8 cellular contexts compared by ENCODE assay signal in the genomic region with DNA sequence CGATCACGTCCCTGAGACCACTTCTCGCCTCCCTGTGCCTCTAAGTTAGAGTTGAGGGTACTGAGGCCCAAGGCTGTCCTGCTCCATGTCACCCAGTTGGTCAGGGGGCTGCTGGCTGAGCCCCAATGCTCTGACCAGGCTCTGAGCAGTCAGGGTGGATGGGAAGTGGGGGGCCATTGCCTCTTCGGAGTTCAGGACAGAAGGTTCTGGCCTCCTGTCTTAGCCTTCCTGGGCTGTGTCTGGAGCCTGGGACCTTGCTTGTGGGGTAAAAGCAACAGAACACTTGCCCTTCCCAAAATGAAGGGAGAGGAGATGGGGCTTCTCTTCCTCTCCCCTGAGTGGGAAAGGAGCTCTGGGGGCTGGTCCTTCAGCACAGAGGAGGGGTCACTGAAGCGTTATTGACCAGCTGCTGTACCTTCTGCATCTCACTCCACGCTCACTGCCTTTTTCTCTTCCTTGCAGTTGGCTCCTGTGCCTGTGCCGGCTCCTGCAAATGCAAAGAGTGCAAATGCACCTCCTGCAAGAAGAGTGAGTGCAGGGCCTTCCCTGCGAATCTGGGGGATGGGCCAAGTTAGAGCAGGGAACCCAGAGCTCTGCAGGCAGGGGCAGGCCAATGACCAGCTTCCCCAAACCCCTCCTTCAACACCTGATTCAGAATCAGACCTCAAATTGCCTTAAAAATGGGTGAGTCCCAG. TPM values are rescaled to one million over a fixed set of nuclear protein-coding genes. Genes with fewer than 3 reads are reported as not detected.
A peak's percentile ranks its signal among the peaks of the same experiment; 100 is the strongest.
DNase-seq lines count a peak whose midpoint lies in the region; ATAC-seq and TF ChIP-seq lines count a peak whose summit lies in the region.

No MANE protein-coding gene starts in this region.

- intact Hi-C loops in Panc1 (cut with micrococcal nuclease; ENCODE audit: unreplicated experiment): no loop called here

- peaks cover 7% of the 10 kb centered on the region for H3K4me1 ChIP-seq in Panc1 (ENCODE audit: control insufficient read depth, insufficient read depth, low read length)
- no peaks in the 10 kb centered on the region for H3K4me1 ChIP-seq in endodermal cell (ENCODE audit: control insufficient read depth, insufficient read depth, low read length)

- peak overlapping the region; percentile 42 for H3K9ac ChIP-seq in endodermal cell (ENCODE audit: extremely low read depth, low read length, poor library complexity, severe bottlenecking)

- peak overlapping the region; percentile 71 for H3K4me3 Mint-ChIP-seq in endodermal cell
- H3K4me3 Mint-ChIP-seq in osteocyte (ENCODE audit: unreplicated experiment): peak overlapping the region; percentile 88

- in situ Hi-C loops in Panc1 (cut with HindIII; ENCODE audit: low pct_unique_long_range_greater_than_20kb, low sequenced_read_pairs): no loop called here

- ATAC-seq in Panc1: 0 out of 2 replicates have a peak, but pooled peaks have one; percentile 3
- ATAC-seq in GM18873 (IDR thresholded peaks at IDR 0.05; ENCODE audit: low FRiP score, unreplicated experiment): no peak

- H3K4me3 ChIP-seq in Panc1 (ENCODE audit: low read depth in 2 of 2, low read length in 2 of 2) (peak overlapping the region; percentile 68 to 75), endodermal cell (ENCODE audit: low read length) (peak overlapping the region; percentile 82)

- H3K27me3 ChIP-seq in Panc1 (ENCODE audit: control insufficient read depth, insufficient read depth, low read length): no peaks in the 10 kb centered on the region
- peaks cover 54% of the 10 kb centered on the region for H3K27me3 ChIP-seq in endodermal cell (ENCODE audit: control insufficient read depth, insufficient read depth, low read length, poor library complexity, severe bottlenecking)

- H3K27ac ChIP-seq in Panc1 (ENCODE audit: low read length) (peak overlapping the region; percentile 86), endodermal cell (ENCODE audit: low read depth, low read length) (no peak overlapping the region)

- peak; percentile 65 for DNase-seq in activated CD8-positive, alpha-beta memory T cell treated with anti-CD3 and anti-CD28 coated beads for 24 hours
- no peak for DNase-seq in activated CD8-positive, alpha-beta memory T cell treated with anti-CD3 and anti-CD28 coated beads, Interleukin-2, amount 50 U/mL, for 4 hours
- no peak for DNase-seq in Panc1 (ENCODE audit: low read depth, low spot score)
- DNase-seq in endodermal cell: peak; percentile 65
- DNase-seq in osteocyte (ENCODE audit: extremely low spot score, unreplicated experiment): no peak
- DNase-seq in NCI-H1417 (lab: John Stamatoyannopoulos, UW): no peak
- DNase-seq in DMS153 treated with DMSO at 0.1 percent for 48 hours (lab: John Stamatoyannopoulos, UW; ENCODE audit: unreplicated experiment): no peak

- CTCF ChIA-PET in Panc1 (lab: Charles Lee): interaction anchor here (1.2 kb wide), 1 partner anchor 19 kb away, joined by 5 read pairs; no protein-coding TSS in a partner anchor

- H3K9me3 Mint-ChIP-seq in endodermal cell: peaks cover 12% of the 10 kb centered on the region
- H3K9me3 Mint-ChIP-seq in osteocyte (ENCODE audit: unreplicated experiment): peaks cover 8% of the 10 kb centered on the region

- H3K27me3 Mint-ChIP-seq in endodermal cell (ENCODE audit: insufficient read depth) (peaks cover 34% of the 10 kb centered on the region), osteocyte (ENCODE audit: unreplicated experiment) (no peaks in the 10 kb centered on the region)

- H3K4me1 Mint-ChIP-seq in endodermal cell (peaks cover 4% of the 10 kb centered on the region), osteocyte (ENCODE audit: unreplicated experiment) (peaks cover 28% of the 10 kb centered on the region)

- BruUV-seq in Panc1 (replicated peaks; lab: Mats Ljungman, UMichigan): TSS peak; percentile 95

- 36 to 80% methylated on average over 2 to 8 of the region's 8 CpGs for WGBS in endodermal cell (ENCODE audit: insufficient coverage in 1 of 2, insufficient read length in 1 of 2), 2 experiments

- POLR2A ChIA-PET in Panc1 (lab: Charles Lee): interaction anchor here (0.5 kb wide), 1 partner anchor 156 kb away, joined by 4 read pairs; no protein-coding TSS in a partner anchor

- H3K27ac Mint-ChIP-seq in endodermal cell: no peak overlapping the region
- peak overlapping the region; percentile 54 for H3K27ac Mint-ChIP-seq in osteocyte (ENCODE audit: unreplicated experiment)

- H3K36me3 Mint-ChIP-seq in endodermal cell (ENCODE audit: low read depth): no peaks in the 10 kb centered on the region
- peaks cover 6% of the 10 kb centered on the region for H3K36me3 Mint-ChIP-seq in osteocyte (ENCODE audit: unreplicated experiment)

- TF ChIP-seq CTCF in Panc1 (IDR thresholded peaks at IDR 0.05): no peak
- TF ChIP-seq CTCF in endodermal cell (conservative IDR thresholded peaks at IDR 0.05): no peak
- TF ChIP-seq CTCF in osteocyte (IDR thresholded peaks at IDR 0.05): no peak

- H3K9me3 ChIP-seq in Panc1 (ENCODE audit: control insufficient read depth, insufficient read depth, low read depth, low read length) (no peaks in the 10 kb centered on the region; the same call in 1 of the 2 replicates), endodermal cell (ENCODE audit: control insufficient read depth, low read length) (no peaks in the 10 kb centered on the region)

- no peaks in the 10 kb centered on the region for H3K36me3 ChIP-seq in Panc1 (ENCODE audit: control insufficient read depth, insufficient read depth, low read length)
- H3K36me3 ChIP-seq in endodermal cell (ENCODE audit: control insufficient read depth, insufficient read depth, low read length): no peaks in the 10 kb centered on the region

RNA-seq across cellular contexts. Expression of a gene that starts 0.6 kb away (rescaled TPM):
- total RNA-seq in Panc1 (2021; ENCODE audit: unreplicated experiment) (25.9 TPM), endodermal cell (1 to 10 TPM; 1.5 to 8.8 TPM), osteocyte (63.8 and 67.5 TPM in 2 replicates)
- polyA plus RNA-seq in Panc1 (2012; ENCODE audit: insufficient read length): 60.0 TPM
- polyA plus RNA-seq in endodermal cell (2013, experiment 1 of 2): 25.0 TPM
- 13.0 TPM for polyA plus RNA-seq in endodermal cell (2013, experiment 2 of 2)

RNA-seq across cellular contexts. Expression of a gene that starts 13.2 kb away (rescaled TPM):
- total RNA-seq in Panc1 (2021; ENCODE audit: unreplicated experiment) (not detected), endodermal cell (1 to 10 TPM in 1 of 2 donors, not detected in 1; 1.6 TPM), osteocyte (not detected in 2 replicates)
- not detected for polyA plus RNA-seq in Panc1 (2012; ENCODE audit: insufficient read length)
- 3.5 TPM for polyA plus RNA-seq in endodermal cell (2013, experiment 1 of 2)
- polyA plus RNA-seq in endodermal cell (2013, experiment 2 of 2): not detected

RNA-seq across cellular contexts. Expression of a gene that starts 15.0 kb away (rescaled TPM):
- total RNA-seq in Panc1 (2021; ENCODE audit: unreplicated experiment) (2.2 TPM), endodermal cell (1 to 10 TPM in 1 of 2 donors, not detected in 1; 7.8 TPM), osteocyte (not detected in 2 replicates)
- polyA plus RNA-seq in Panc1 (2012; ENCODE audit: insufficient read length): not detected
- polyA plus RNA-seq in endodermal cell (2013, experiment 1 of 2): 10.4 TPM
- polyA plus RNA-seq in endodermal cell (2013, experiment 2 of 2): 1.6 TPM

RNA-seq across cellular contexts. Expression of a gene that starts 25.1 kb away (rescaled TPM):
- 2.1 TPM for total RNA-seq in Panc1 (2021; ENCODE audit: unreplicated experiment)
- 7.3 TPM for polyA plus RNA-seq in Panc1 (2012; ENCODE audit: insufficient read length)
- total RNA-seq in endodermal cell: 1 to 10 TPM in 1 of 2 donors, not detected in 1; 3.4 TPM
- 3.5 TPM for polyA plus RNA-seq in endodermal cell (2013, experiment 1 of 2)
- polyA plus RNA-seq in endodermal cell (2013, experiment 2 of 2): 2.2 TPM
- 12.7 and 14.9 TPM in 2 replicates for total RNA-seq in osteocyte

RNA-seq across cellular contexts. Expression of a gene that starts 31.2 kb away (rescaled TPM):
- total RNA-seq in Panc1 (2021; ENCODE audit: unreplicated experiment): not detected
- polyA plus RNA-seq in Panc1 (2012; ENCODE audit: insufficient read length): not detected
- total RNA-seq in endodermal cell: not detected
- not detected for polyA plus RNA-seq in endodermal cell (2013, experiment 1 of 2)
- not detected for polyA plus RNA-seq in endodermal cell (2013, experiment 2 of 2)
- not detected in 2 replicates for total RNA-seq in osteocyte

Comparison
In these comparisons a context has a peak if more than half of its experiments do, and no peak if none do; other contexts are left out.
1. DNase-seq: peak in activated CD8-positive, alpha-beta memory T cell treated with anti-CD3 and anti-CD28 coated beads for 24 hours (single experiment) and endodermal cell (single experiment); none in activated CD8-positive, alpha-beta memory T cell treated with anti-CD3 and anti-CD28 coated beads, Interleukin-2, amount 50 U/mL, for 4 hours (single experiment), Panc1 (single experiment), osteocyte (single experiment), NCI-H1417 (0 of 3) and DMS153 treated with DMSO at 0.1 percent for 48 hours (single experiment).